ENCODE assay signal across 8 cellular contexts in genomic region chr2:175004730-175004979, GRCh38. TPM values are rescaled to one million over a fixed set of nuclear protein-coding genes. Genes with fewer than 3 reads are reported as not detected.
DNase-seq lines count a peak whose midpoint lies in the region; ATAC-seq and TF ChIP-seq lines count a peak whose summit lies in the region.

No MANE protein-coding gene starts in this region.

- TF ChIP-seq CTCF in BE2C (IDR thresholded peaks at IDR 0.05; ENCODE audit: low read depth, low read length) (no peak), MM.1S (IDR thresholded peaks at IDR 0.05; ENCODE audit: low read length) (no peak)

- H3K9ac ChIP-seq in MM.1S (ENCODE audit: low read length): peak overlapping the region; percentile 42; the same call in 1 of the 2 replicates
- H3K9ac ChIP-seq in muscle layer of colon (ENCODE audit: low read length): no peak overlapping the region

- H2AFZ ChIP-seq in MM.1S (ENCODE audit: low read length): peak overlapping the region; percentile 93

- H3K9me2 ChIP-seq in MM.1S (replicated peaks; ENCODE audit: insufficient read depth, low read length): no peaks in the 10 kb centered on the region

- H3K4me3 ChIP-seq in BE2C (ENCODE audit: low read depth, low read length): peak overlapping the region; percentile 65
- peak overlapping the region; percentile 74 for H3K4me3 ChIP-seq in MM.1S (ENCODE audit: low read length)
- H3K4me3 ChIP-seq in muscle layer of colon (ENCODE audit: low read depth in 1 of 2, low read length in 2 of 2): peak overlapping the region; percentile 71 to 81

- no peaks in the 10 kb centered on the region for H3K9me3 ChIP-seq in BE2C
- H3K9me3 ChIP-seq in MM.1S (replicated peaks; ENCODE audit: insufficient read depth, low read length): no peaks in the 10 kb centered on the region
- H3K9me3 ChIP-seq in muscle layer of colon (ENCODE audit: low read length): no peaks in the 10 kb centered on the region

- H3K4me1 Mint-ChIP-seq in dendritic cell treated with granulocyte-macrophage colony-stimulating factor and Interleukin-4, amounts not matched to agents 40 ng/mL and 50 ng/mL, for 4 days (ENCODE audit: low read depth): no peaks in the 10 kb centered on the region

- ATAC-seq in GM21381 (IDR thresholded peaks at IDR 0.05; ENCODE audit: unreplicated experiment): peak; percentile 35

- peaks cover 4% of the 10 kb centered on the region; the same call in 1 of the 2 replicates for H3K4me1 ChIP-seq in BE2C
- H3K4me1 ChIP-seq in MM.1S (ENCODE audit: low read length): peaks cover 4% of the 10 kb centered on the region; the same call in 1 of the 2 replicates
- H3K4me1 ChIP-seq in muscle layer of colon (ENCODE audit: insufficient read depth, low read length): peaks cover 6% of the 10 kb centered on the region

- H3K27me3 ChIP-seq in BE2C (no peaks in the 10 kb centered on the region), MM.1S (replicated peaks; ENCODE audit: insufficient read depth, low read length) (peaks cover 22% of the 10 kb centered on the region), muscle layer of colon (ENCODE audit: control insufficient read depth in 1 of 2, insufficient read depth in 2 of 2, low read length in 2 of 2) (no peaks in the 10 kb centered on the region)

- H3K4me3 Mint-ChIP-seq in dendritic cell treated with granulocyte-macrophage colony-stimulating factor and Interleukin-4, amounts not matched to agents 40 ng/mL and 50 ng/mL, for 4 days: peak overlapping the region; percentile 60

- DNase-seq in BE2C: peak; percentile 43
- DNase-seq in MM.1S: no peak
- DNase-seq in NCI-H187 (lab: John Stamatoyannopoulos, UW): no peak
- no peak for DNase-seq in CD1c-positive myeloid dendritic cell (ENCODE audit: extremely low spot score)
- DNase-seq in NOMO-1 treated with dmso at 0.1 percent for 144 hours (lab: John Stamatoyannopoulos, UW; ENCODE audit: unreplicated experiment): no peak

- H3K79me2 ChIP-seq in MM.1S (ENCODE audit: low read length): no peaks in the 10 kb centered on the region

- no peaks in the 10 kb centered on the region for H3F3A ChIP-seq in MM.1S (ENCODE audit: insufficient read depth, low read length)

- no peaks in the 10 kb centered on the region for H3K9me3 Mint-ChIP-seq in dendritic cell treated with granulocyte-macrophage colony-stimulating factor and Interleukin-4, amounts not matched to agents 40 ng/mL and 50 ng/mL, for 4 days

- H3K36me3 ChIP-seq in BE2C (no peaks in the 10 kb centered on the region), MM.1S (replicated peaks; ENCODE audit: insufficient read depth, low read length) (no peaks in the 10 kb centered on the region), muscle layer of colon (ENCODE audit: insufficient read depth, low read length) (no peaks in the 10 kb centered on the region)

- H3K4me2 ChIP-seq in MM.1S (ENCODE audit: low read depth, low read length): peak overlapping the region; percentile 65

- no peak overlapping the region for H3K27ac ChIP-seq in MM.1S (ENCODE audit: low read length)
- peak overlapping the region; percentile 86 for H3K27ac ChIP-seq in muscle layer of colon (ENCODE audit: low read depth, low read length)

- H3K27ac Mint-ChIP-seq in dendritic cell treated with granulocyte-macrophage colony-stimulating factor and Interleukin-4, amounts not matched to agents 40 ng/mL and 50 ng/mL, for 4 days: no peak overlapping the region

- no peaks in the 10 kb centered on the region for H4K20me1 ChIP-seq in MM.1S (ENCODE audit: insufficient read depth, low read length)

- no peaks in the 10 kb centered on the region for H3K36me3 Mint-ChIP-seq in dendritic cell treated with granulocyte-macrophage colony-stimulating factor and Interleukin-4, amounts not matched to agents 40 ng/mL and 50 ng/mL, for 4 days (ENCODE audit: low read depth)

- peaks cover 69% of the 10 kb centered on the region for H3K27me3 Mint-ChIP-seq in dendritic cell treated with granulocyte-macrophage colony-stimulating factor and Interleukin-4, amounts not matched to agents 40 ng/mL and 50 ng/mL, for 4 days

- intact Hi-C loops in dendritic cell treated with granulocyte-macrophage colony-stimulating factor and Interleukin-4, amounts not matched to agents 40 ng/mL and 50 ng/mL, for 4 days (cut with micrococcal nuclease): no loop called here

RNA-seq across cellular contexts. Expression of gene CHN1, which starts 0.5 kb away (rescaled TPM):
- 49.5 TPM for polyA plus RNA-seq in BE2C (2012; ENCODE audit: insufficient read depth, insufficient read length, low read depth)
